In genomic region chr1:47840338-47840737, GRCh38 we compare ENCODE assay signal across 1 cellular context.
TF ChIP-seq lines count a peak whose summit lies in the region.

No MANE protein-coding gene starts in this region.

TF ChIP-seq in HepG2, 621 proteins besides CTCF, POLR2A, EP300 and RAD21:
- TF ChIP-seq ZNF513 (CRISPR knock-in tag; conservative IDR thresholded peaks at IDR 0.05) (no peak), ZC3H13 (CRISPR knock-in tag; IDR thresholded peaks at IDR 0.05) (no peak), ZMAT3 (CRISPR knock-in tag; conservative IDR thresholded peaks at IDR 0.05) (0 out of 2 replicates have a peak, but pooled peaks have one; percentile 22), JARID2 (CRISPR knock-in tag; IDR thresholded peaks at IDR 0.05; ENCODE audit: insufficient replicate concordance) (no peak), ZFP1 (CRISPR knock-in tag; IDR thresholded peaks at IDR 0.05) (no peak), BRD4 (CRISPR knock-in tag; IDR thresholded peaks at IDR 0.05) (no peak), BCL3 (CRISPR knock-in tag; IDR thresholded peaks at IDR 0.05) (peak; percentile 9; the same call in 1 of the 2 replicates), IRF2 (CRISPR knock-in tag; IDR thresholded peaks at IDR 0.05) (no peak), ZNF547 (CRISPR knock-in tag; IDR thresholded peaks at IDR 0.05) (0 out of 2 replicates have a peak, but pooled peaks have one; percentile 26), NFYB (CRISPR knock-in tag; IDR thresholded peaks at IDR 0.05) (no peak), ZNF629 (CRISPR knock-in tag; conservative IDR thresholded peaks at IDR 0.05) (0 out of 2 replicates have a peak, but pooled peaks have one; percentile 4), ZNF274 (CRISPR knock-in tag; IDR thresholded peaks at IDR 0.05) (no peak), NR1H2 (CRISPR knock-in tag; IDR thresholded peaks at IDR 0.05; ENCODE audit: borderline replicate concordance, low read depth) (no peak), ZNF776 (CRISPR knock-in tag; IDR thresholded peaks at IDR 0.05) (no peak), RFX5 (IDR thresholded peaks at IDR 0.05; ENCODE audit: low read depth, low read length) (no peak), ZFP36L2 (CRISPR knock-in tag; IDR thresholded peaks at IDR 0.05) (no peak), ZBTB4 (CRISPR knock-in tag; IDR thresholded peaks at IDR 0.05; ENCODE audit: borderline replicate concordance) (no peak)
- TF ChIP-seq, protein P1, sequence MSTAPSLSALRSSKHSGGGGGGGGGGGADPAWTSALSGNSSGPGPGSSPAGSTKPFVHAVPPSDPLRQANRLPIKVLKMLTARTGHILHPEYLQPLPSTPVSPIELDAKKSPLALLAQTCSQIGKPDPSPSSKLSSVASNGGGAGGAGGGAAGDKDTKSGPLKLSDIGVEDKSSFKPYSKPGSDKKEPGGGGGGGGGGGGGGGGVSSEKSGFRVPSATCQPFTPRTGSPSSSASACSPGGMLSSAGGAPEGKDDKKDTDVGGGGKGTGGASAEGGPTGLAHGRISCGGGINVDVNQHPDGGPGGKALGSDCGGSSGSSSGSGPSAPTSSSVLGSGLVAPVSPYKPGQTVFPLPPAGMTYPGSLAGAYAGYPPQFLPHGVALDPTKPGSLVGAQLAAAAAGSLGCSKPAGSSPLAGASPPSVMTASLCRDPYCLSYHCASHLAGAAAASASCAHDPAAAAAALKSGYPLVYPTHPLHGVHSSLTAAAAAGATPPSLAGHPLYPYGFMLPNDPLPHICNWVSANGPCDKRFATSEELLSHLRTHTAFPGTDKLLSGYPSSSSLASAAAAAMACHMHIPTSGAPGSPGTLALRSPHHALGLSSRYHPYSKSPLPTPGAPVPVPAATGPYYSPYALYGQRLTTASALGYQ (CRISPR knock-in tag; IDR thresholded peaks at IDR 0.05): no peak
- TF ChIP-seq, protein P2, sequence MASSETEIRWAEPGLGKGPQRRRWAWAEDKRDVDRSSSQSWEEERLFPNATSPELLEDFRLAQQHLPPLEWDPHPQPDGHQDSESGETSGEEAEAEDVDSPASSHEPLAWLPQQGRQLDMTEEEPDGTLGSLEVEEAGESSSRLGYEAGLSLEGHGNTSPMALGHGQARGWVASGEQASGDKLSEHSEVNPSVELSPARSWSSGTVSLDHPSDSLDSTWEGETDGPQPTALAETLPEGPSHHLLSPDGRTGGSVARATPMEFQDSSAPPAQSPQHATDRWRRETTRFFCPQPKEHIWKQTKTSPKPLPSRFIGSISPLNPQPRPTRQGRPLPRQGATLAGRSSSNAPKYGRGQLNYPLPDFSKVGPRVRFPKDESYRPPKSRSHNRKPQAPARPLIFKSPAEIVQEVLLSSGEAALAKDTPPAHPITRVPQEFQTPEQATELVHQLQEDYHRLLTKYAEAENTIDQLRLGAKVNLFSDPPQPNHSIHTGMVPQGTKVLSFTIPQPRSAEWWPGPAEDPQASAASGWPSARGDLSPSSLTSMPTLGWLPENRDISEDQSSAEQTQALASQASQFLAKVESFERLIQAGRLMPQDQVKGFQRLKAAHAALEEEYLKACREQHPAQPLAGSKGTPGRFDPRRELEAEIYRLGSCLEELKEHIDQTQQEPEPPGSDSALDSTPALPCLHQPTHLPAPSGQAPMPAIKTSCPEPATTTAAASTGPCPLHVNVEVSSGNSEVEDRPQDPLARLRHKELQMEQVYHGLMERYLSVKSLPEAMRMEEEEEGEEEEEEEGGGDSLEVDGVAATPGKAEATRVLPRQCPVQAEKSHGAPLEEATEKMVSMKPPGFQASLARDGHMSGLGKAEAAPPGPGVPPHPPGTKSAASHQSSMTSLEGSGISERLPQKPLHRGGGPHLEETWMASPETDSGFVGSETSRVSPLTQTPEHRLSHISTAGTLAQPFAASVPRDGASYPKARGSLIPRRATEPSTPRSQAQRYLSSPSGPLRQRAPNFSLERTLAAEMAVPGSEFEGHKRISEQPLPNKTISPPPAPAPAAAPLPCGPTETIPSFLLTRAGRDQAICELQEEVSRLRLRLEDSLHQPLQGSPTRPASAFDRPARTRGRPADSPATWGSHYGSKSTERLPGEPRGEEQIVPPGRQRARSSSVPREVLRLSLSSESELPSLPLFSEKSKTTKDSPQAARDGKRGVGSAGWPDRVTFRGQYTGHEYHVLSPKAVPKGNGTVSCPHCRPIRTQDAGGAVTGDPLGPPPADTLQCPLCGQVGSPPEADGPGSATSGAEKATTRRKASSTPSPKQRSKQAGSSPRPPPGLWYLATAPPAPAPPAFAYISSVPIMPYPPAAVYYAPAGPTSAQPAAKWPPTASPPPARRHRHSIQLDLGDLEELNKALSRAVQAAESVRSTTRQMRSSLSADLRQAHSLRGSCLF (CRISPR knock-in tag; IDR thresholded peaks at IDR 0.05; ENCODE audit: borderline replicate concordance): no peak
